Comparison of ENCODE assay signal across 17 cellular contexts in genomic region chr5:25090818-25091217, GRCh38.
A peak's percentile ranks its signal among the peaks of the same experiment; 100 is the strongest.
DNase-seq lines count a peak whose midpoint lies in the region; ATAC-seq and TF ChIP-seq lines count a peak whose summit lies in the region.
"Had no signal": no experiment of that assay in that cellular context is flagged by ENCODE, and none has a peak within 500 bp of the region (broad histone marks: within the 10 kb centered on the region; RNA-seq: fewer than 3 reads in every experiment).

No MANE protein-coding gene starts in this region.

- H3K4me3 ChIP-seq in breast epithelium: no peak overlapping the region
- peak overlapping the region; percentile 56 for H3K4me3 ChIP-seq in PC-3 (ENCODE audit: low read length)
- no peak overlapping the region for H3K4me3 ChIP-seq in astrocyte of the spinal cord (ENCODE audit: low read depth, low read length)
- H3K4me3 ChIP-seq: GM23248, K562 had no signal

- H3K9me3 Mint-ChIP-seq in MCF 10A (ENCODE audit: unreplicated experiment): no peaks in the 10 kb centered on the region

- H3K27me3 ChIP-seq in breast epithelium (no peaks in the 10 kb centered on the region), PC-3 (ENCODE audit: low read length) (no peaks in the 10 kb centered on the region)

- peak; percentile 91 for ATAC-seq in PC-3
- ATAC-seq in HG02610 (IDR thresholded peaks at IDR 0.05; ENCODE audit: unreplicated experiment): no peak
- no peak for ATAC-seq in HG03469 (IDR thresholded peaks at IDR 0.05; ENCODE audit: unreplicated experiment)
- ATAC-seq: K562 had no signal

- H3K27ac ChIP-seq in breast epithelium (no peak overlapping the region), PC-3 (ENCODE audit: low read length) (no peak overlapping the region)
- H3K27ac ChIP-seq: 22Rv1, GM23248, HL-60 had no signal

- H3K4me1 Mint-ChIP-seq in MCF 10A (ENCODE audit: insufficient read depth, unreplicated experiment): peaks cover 14% of the 10 kb centered on the region
- H3K4me1 Mint-ChIP-seq: B cell; CD4-positive, alpha-beta memory T cell had no signal

- POLR2A ChIA-PET in MCF 10A (lab: Yijun Ruan, JAX) (interaction anchor here (1.0 kb wide), 1 partner anchor 27 kb away, joined by 3 read pairs; no protein-coding TSS in a partner anchor), PC-3 (lab: Charles Lee; ENCODE audit: unreplicated experiment) (no interaction called here)

- no peak for TF ChIP-seq POLR2A in breast epithelium (IDR thresholded peaks at IDR 0.05)

- peak overlapping the region; percentile 7; the same call in 1 of the 2 replicates for H2AFZ ChIP-seq in PC-3 (ENCODE audit: low read length)
- H2AFZ ChIP-seq: GM23248 had no signal

- H3K9ac ChIP-seq in PC-3 (ENCODE audit: low read length): no peak overlapping the region
- H3K9ac ChIP-seq: GM23248 had no signal

- no peaks in the 10 kb centered on the region for H3K9me2 ChIP-seq in PC-3 (replicated peaks; ENCODE audit: low read length)

- BruUV-seq in MCF 10A (replicated peaks; lab: Mats Ljungman, UMichigan) (no TSS peak), PC-3 (replicated peaks; lab: Mats Ljungman, UMichigan) (no TSS peak)

- in situ Hi-C loops in astrocyte of the spinal cord (cut with HindIII; ENCODE audit: low sequenced_read_pairs): no loop called here

- H3K36me3 Mint-ChIP-seq in MCF 10A (ENCODE audit: insufficient read depth, unreplicated experiment): no peaks in the 10 kb centered on the region
- H3K36me3 Mint-ChIP-seq: CD4-positive, alpha-beta memory T cell had no signal

- H3K4me1 ChIP-seq in breast epithelium (no peaks in the 10 kb centered on the region), PC-3 (ENCODE audit: insufficient read depth, low read length) (peaks cover 22% of the 10 kb centered on the region)

- intact Hi-C loops in MCF 10A (cut with micrococcal nuclease): no loop called here
- intact Hi-C loops in breast epithelium (cut with DNase I; ENCODE audit: low total_unique reads): no loop called here
- intact Hi-C loops in PC-3 (cut with micrococcal nuclease): no loop called here

- peak overlapping the region; percentile 35 for H3K4me3 Mint-ChIP-seq in MCF 10A (ENCODE audit: unreplicated experiment)
- H3K4me3 Mint-ChIP-seq: B cell; CD4-positive, alpha-beta memory T cell had no signal

- H3K9me3 ChIP-seq in breast epithelium (no peaks in the 10 kb centered on the region), PC-3 (ENCODE audit: low read length) (no peaks in the 10 kb centered on the region)

- H4K20me1 ChIP-seq in PC-3 (ENCODE audit: low read length): no peaks in the 10 kb centered on the region

- H3K27me3 Mint-ChIP-seq in MCF 10A (ENCODE audit: insufficient read depth, unreplicated experiment): no peaks in the 10 kb centered on the region
- H3K27me3 Mint-ChIP-seq: B cell; CD4-positive, alpha-beta memory T cell had no signal

- DNase-seq in MCF 10A (ENCODE audit: unreplicated experiment): no peak
- no peak for DNase-seq in breast epithelium (ENCODE audit: low spot score in 2 of 2)
- peak; percentile 43 for DNase-seq in PC-3
- peak; percentile 16 for DNase-seq in astrocyte of the spinal cord (ENCODE audit: low read depth, low spot score)
- DNase-seq in NCI-H1092 (lab: John Stamatoyannopoulos, UW): no peak
- DNase-seq: ACHN; C1 segment of cervical spinal cord; CD4-positive, alpha-beta memory T cell; DMS79; GM23248; H7 had no signal

- peak overlapping the region; percentile 71 for H3K27ac Mint-ChIP-seq in MCF 10A (ENCODE audit: low read depth, unreplicated experiment)
- H3K27ac Mint-ChIP-seq: B cell; CD4-positive, alpha-beta memory T cell had no signal

- H3F3A ChIP-seq in PC-3 (ENCODE audit: low read length, unreplicated experiment): no peaks in the 10 kb centered on the region

- TF ChIP-seq CTCF in MCF 10A (IDR thresholded peaks at IDR 0.05; ENCODE audit: unreplicated experiment) (no peak), breast epithelium (IDR thresholded peaks at IDR 0.05) (no peak), PC-3 (conservative IDR thresholded peaks at IDR 0.05; ENCODE audit: low read depth, low read length) (no peak), astrocyte of the spinal cord (IDR thresholded peaks at IDR 0.05; ENCODE audit: low read depth, low read length) (no peak)

- CTCF ChIA-PET in MCF 10A (lab: Yijun Ruan, JAX): interaction anchor here (0.6 kb wide), 1 partner anchor 611 kb away, joined by 4 read pairs; no protein-coding TSS in a partner anchor
- CTCF ChIA-PET in PC-3 (lab: Charles Lee): no interaction called here

- H3K36me3 ChIP-seq in breast epithelium: no peaks in the 10 kb centered on the region
- no peaks in the 10 kb centered on the region for H3K36me3 ChIP-seq in PC-3 (ENCODE audit: low read depth, low read length)

- peak overlapping the region; percentile 78 for H3K4me2 ChIP-seq in PC-3 (ENCODE audit: low read length)

- H3K79me2 ChIP-seq in PC-3 (ENCODE audit: low read length): no peaks in the 10 kb centered on the region

Comparison
In these comparisons a context has a peak if more than half of its experiments do, and no peak if none do; other contexts are left out.
1. DNase-seq: peak in PC-3 (single experiment) and astrocyte of the spinal cord (single experiment); none in MCF 10A (single experiment), breast epithelium (0 of 2) and NCI-H1092 (single experiment).